In genomic region chr20:3794701-3795420, GRCh38 we compare ENCODE assay signal across 9 cellular contexts. TPM values are rescaled to one million over a fixed set of nuclear protein-coding genes. Genes with fewer than 3 reads are reported as not detected.
DNase-seq lines count a peak whose midpoint lies in the region; ATAC-seq and TF ChIP-seq lines count a peak whose summit lies in the region.
"Had no signal": no experiment of that assay in that cellular context is flagged by ENCODE, and none has a peak within 500 bp of the region (broad histone marks: within the 10 kb centered on the region; RNA-seq: fewer than 3 reads in every experiment).

No MANE protein-coding gene starts in this region.

- peak overlapping the region; percentile 94 for H3K9ac ChIP-seq in SK-N-SH

- H4K20me1 ChIP-seq in SK-N-SH (ENCODE audit: insufficient read depth): no peaks in the 10 kb centered on the region

- H3K9me3 Mint-ChIP-seq in activated naive CD8-positive, alpha-beta T cell treated with anti-CD3 and anti-CD28 coated beads for 36 hours: no peaks in the 10 kb centered on the region

- DNase-seq in SK-N-SH (peak; percentile 10), left lung (peak in 1 of 2 donors; percentile 32), GDM1 (lab: John Stamatoyannopoulos, UW) (no peak), SKM-1 (lab: John Stamatoyannopoulos, UW; ENCODE audit: unreplicated experiment) (no peak)
- no peak for DNase-seq in activated naive CD8-positive, alpha-beta T cell treated with anti-CD3 and anti-CD28 coated beads for 36 hours

- H3K36me3 ChIP-seq in SK-N-SH (replicated peaks in 1 of 2; ENCODE audit: control insufficient read depth in 1 of 2, insufficient read depth in 2 of 2, low read length in 1 of 2): peaks cover 12% of the 10 kb centered on the region in 2 experiments
- peaks cover 0 to 21% of the 10 kb centered on the region in 2 donors for H3K36me3 ChIP-seq in left lung

- H3K4me1 ChIP-seq in SK-N-SH (ENCODE audit: control insufficient read depth in 1 of 2, insufficient read depth in 2 of 2, low read depth in 1 of 2, low read length in 1 of 2): peaks cover 17 to 32% of the 10 kb centered on the region in 2 experiments; a peak in 3 of 4 replicates
- H3K4me1 ChIP-seq in left lung: peaks cover 27 to 46% of the 10 kb centered on the region in 2 donors

- H3F3A ChIP-seq in SK-N-SH (replicated peaks; ENCODE audit: insufficient read depth): no peaks in the 10 kb centered on the region

- TF ChIP-seq CTCF in SK-N-SH (IDR thresholded peaks at IDR 0.05) (no peak), left lung (IDR thresholded peaks at IDR 0.05) (no peak)

- intact Hi-C loops in left lung (cut with DNase I): no loop called here

- peaks cover 21% of the 10 kb centered on the region for H3K36me3 Mint-ChIP-seq in activated naive CD8-positive, alpha-beta T cell treated with anti-CD3 and anti-CD28 coated beads for 36 hours

- peak overlapping the region; percentile 98 for H3K4me3 Mint-ChIP-seq in activated naive CD8-positive, alpha-beta T cell treated with anti-CD3 and anti-CD28 coated beads for 36 hours

- peak overlapping the region; percentile 91 to 96 for H3K27ac ChIP-seq in SK-N-SH (ENCODE audit: low read depth in 2 of 2, low read length in 1 of 2)
- peak overlapping the region; percentile 91 to 97 for H3K27ac ChIP-seq in left lung
- peak overlapping the region; percentile 97 for H3K27ac ChIP-seq in temporal lobe (ENCODE audit: low read depth, low read length)

- H3K27ac Mint-ChIP-seq in activated naive CD8-positive, alpha-beta T cell treated with anti-CD3 and anti-CD28 coated beads for 36 hours: peak overlapping the region; percentile 96

- CTCF ChIA-PET in SK-N-SH (lab: Yijun Ruan, JAX): interaction anchor here (0.7 to 3.5 kb wide), 8 partner anchors 8 to 290 kb away, joined by 3 to 51 read pairs (median 8); partner anchors contain the start of genes AP5S1, CENPB and SPEF1

- POLR2A ChIA-PET in SK-N-SH (lab: Yijun Ruan, JAX): interaction anchor here (1.4 to 1.5 kb wide), 2 partner anchors 27 to 52 kb away, joined by 6 to 7 read pairs; partner anchors contain the start of genes ADISSP and MAVS

- WGBS in SK-N-SH (ENCODE audit: low lambda C conversion rate): 92% methylated on average over 25 of the region's 25 CpGs

- H3K27me3 ChIP-seq in SK-N-SH (ENCODE audit: insufficient read depth): no peaks in the 10 kb centered on the region
- no peaks in the 10 kb centered on the region for H3K27me3 ChIP-seq in left lung

- H3K9me3 ChIP-seq in SK-N-SH: no peaks in the 10 kb centered on the region
- no peaks in the 10 kb centered on the region for H3K9me3 ChIP-seq in left lung

- peak overlapping the region; percentile 98 for H3K4me2 ChIP-seq in SK-N-SH

- no peak for TF ChIP-seq EP300 in SK-N-SH (IDR thresholded peaks at IDR 0.05; ENCODE audit: borderline replicate concordance in 1 of 2, low read depth in 1 of 2, low read length in 1 of 2)

- H2AFZ ChIP-seq in SK-N-SH (ENCODE audit: low read depth): peak overlapping the region; percentile 90

- H3K4me3 ChIP-seq in SK-N-SH (ENCODE audit: low read depth in 2 of 2, low read length in 1 of 2) (peak overlapping the region; percentile 72 to 80), left lung (peak overlapping the region; percentile 61 to 79)

- no peaks in the 10 kb centered on the region for H3K27me3 Mint-ChIP-seq in activated naive CD8-positive, alpha-beta T cell treated with anti-CD3 and anti-CD28 coated beads for 36 hours

- no peak for TF ChIP-seq RAD21 in SK-N-SH (IDR thresholded peaks at IDR 0.05; ENCODE audit: low read length)

- H3K4me1 Mint-ChIP-seq in activated naive CD8-positive, alpha-beta T cell treated with anti-CD3 and anti-CD28 coated beads for 36 hours: peaks cover 37% of the 10 kb centered on the region

- no peaks in the 10 kb centered on the region for H3K9me2 ChIP-seq in SK-N-SH

- H3K79me2 ChIP-seq in SK-N-SH (ENCODE audit: insufficient read depth): peaks cover 41% of the 10 kb centered on the region

- ATAC-seq in SK-N-SH treated with all-trans-retinoic acid at 6 μM for 48 hours: no peak
- ATAC-seq in left lung: no peak
- ATAC-seq in GM18519 (IDR thresholded peaks at IDR 0.05; ENCODE audit: low FRiP score, unreplicated experiment): no peak

TF ChIP-seq in SK-N-SH, 30 proteins besides CTCF, POLR2A, EP300 and RAD21 (continues in another document):
- TF ChIP-seq SIN3A (IDR thresholded peaks at IDR 0.05; ENCODE audit: borderline replicate concordance, low read depth, low read length) (no peak), CHD2 (IDR thresholded peaks at IDR 0.05; ENCODE audit: low read length, partially characterized antibody) (no peak), USF2 (IDR thresholded peaks at IDR 0.05; ENCODE audit: borderline replicate concordance, low read depth, low read length) (no peak), USF1 (IDR thresholded peaks at IDR 0.05; ENCODE audit: borderline replicate concordance, low read depth) (no peak), NFIC (IDR thresholded peaks at IDR 0.05; ENCODE audit: borderline replicate concordance) (no peak), RXRA (IDR thresholded peaks at IDR 0.05; ENCODE audit: borderline replicate concordance, low read depth) (no peak)

TF ChIP-seq in SK-N-SH treated with all-trans-retinoic acid at 6 μM for 48 hours, 23 proteins besides CTCF, POLR2A, EP300 and RAD21:
- TF ChIP-seq ZC3H10 (CRISPR knock-in tag; IDR thresholded peaks at IDR 0.05) (no peak), ZNF8 (CRISPR knock-in tag; IDR thresholded peaks at IDR 0.05) (no peak), CSRNP3 (CRISPR knock-in tag; IDR thresholded peaks at IDR 0.05) (no peak), OSR1 (CRISPR knock-in tag; IDR thresholded peaks at IDR 0.05) (no peak)

RNA-seq across cellular contexts. Expression of gene CDC25B, which starts 1.2 kb away (rescaled TPM):
- 41.5 and 56.5 TPM in 2 replicates for polyA plus RNA-seq in SK-N-SH (2012; rRNA removed)
- 26.5 and 35.3 TPM in 2 replicates for polyA plus RNA-seq in SK-N-SH (2012; cell fraction: cytosol; rRNA removed)
- polyA plus RNA-seq in SK-N-SH (2012; cell fraction: nucleus; rRNA removed): 173 and 208 TPM in 2 replicates
- total RNA-seq in activated naive CD8-positive, alpha-beta T cell treated with anti-CD3 and anti-CD28 coated beads for 36 hours: 10 to 100 TPM; 54.6 to 60.9 TPM
- total RNA-seq in left lung: 100 to 1,000 TPM; 111 to 121 TPM
- total RNA-seq in temporal lobe: 6.6 TPM

RNA-seq across cellular contexts. Expression of gene CENPB, which starts 8.3 kb away (rescaled TPM):
- polyA plus RNA-seq in SK-N-SH (2012; rRNA removed): 37.6 and 41.2 TPM in 2 replicates
- polyA plus RNA-seq in SK-N-SH (2012; cell fraction: cytosol; rRNA removed): 29.8 and 39.9 TPM in 2 replicates
- 26.3 and 35.2 TPM in 2 replicates for polyA plus RNA-seq in SK-N-SH (2012; cell fraction: nucleus; rRNA removed)
- 10 to 100 TPM; 54.6 to 59.0 TPM for total RNA-seq in activated naive CD8-positive, alpha-beta T cell treated with anti-CD3 and anti-CD28 coated beads for 36 hours
- total RNA-seq in left lung: 10 to 100 TPM; 78.5 to 94.5 TPM
- 31.0 TPM for total RNA-seq in temporal lobe

RNA-seq across cellular contexts. Expression of gene SPEF1, which starts 13.6 kb away (rescaled TPM):
- 1.6 and 1.8 TPM in 2 replicates for polyA plus RNA-seq in SK-N-SH (2012; rRNA removed)
- polyA plus RNA-seq in SK-N-SH (2012; cell fraction: cytosol; rRNA removed): 1.1 and 1.4 TPM in 2 replicates
- polyA plus RNA-seq in SK-N-SH (2012; cell fraction: nucleus; rRNA removed): 4.5 and 5.8 TPM in 2 replicates
- under 1 TPM; 0.12 to 0.23 TPM for total RNA-seq in activated naive CD8-positive, alpha-beta T cell treated with anti-CD3 and anti-CD28 coated beads for 36 hours
- total RNA-seq in left lung: 1 to 10 TPM in 1 of 2 donors, under 1 TPM in 1; 0.26 to 2.8 TPM
- total RNA-seq in temporal lobe: 0.98 TPM
- total RNA-seq: dermis blood vessel endothelial cell had no signal

RNA-seq across cellular contexts. Expression of gene AP5S1, which starts 25.5 kb away (rescaled TPM):
- 8.6 and 10.3 TPM in 2 replicates for polyA plus RNA-seq in SK-N-SH (2012; rRNA removed)
- polyA plus RNA-seq in SK-N-SH (2012; cell fraction: cytosol; rRNA removed): 4.7 and 6.5 TPM in 2 replicates
- polyA plus RNA-seq in SK-N-SH (2012; cell fraction: nucleus; rRNA removed): 9.7 and 10.8 TPM in 2 replicates
- total RNA-seq in activated naive CD8-positive, alpha-beta T cell treated with anti-CD3 and anti-CD28 coated beads for 36 hours: 10 to 100 TPM; 11.1 to 11.7 TPM
- 10 to 100 TPM; 12.7 to 13.6 TPM for total RNA-seq in left lung
- total RNA-seq in temporal lobe: 4.2 TPM

RNA-seq across cellular contexts. Expression of gene ADISSP, which starts 27.3 kb away (rescaled TPM):
- 59.9 and 73.9 TPM in 2 replicates for polyA plus RNA-seq in SK-N-SH (2012; rRNA removed)
- polyA plus RNA-seq in SK-N-SH (2012; cell fraction: cytosol; rRNA removed): 31.6 and 54.9 TPM in 2 replicates
- 36.1 and 49.8 TPM in 2 replicates for polyA plus RNA-seq in SK-N-SH (2012; cell fraction: nucleus; rRNA removed)
- 10 to 100 TPM; 63.5 to 63.8 TPM for total RNA-seq in activated naive CD8-positive, alpha-beta T cell treated with anti-CD3 and anti-CD28 coated beads for 36 hours
- 10 to 100 TPM; 19.4 to 35.6 TPM for total RNA-seq in left lung
- 19.9 TPM for total RNA-seq in temporal lobe
